In genomic region chr4:183492791-183493221, GRCh38 we compare ENCODE assay signal across 20 cellular contexts. TPM values are rescaled to one million over a fixed set of nuclear protein-coding genes. Genes with fewer than 3 reads are reported as not detected.
A peak's percentile ranks its signal among the peaks of the same experiment; 100 is the strongest.
DNase-seq lines count a peak whose midpoint lies in the region; ATAC-seq and TF ChIP-seq lines count a peak whose summit lies in the region.
"Had no signal": no experiment of that assay in that cellular context is flagged by ENCODE, and none has a peak within 500 bp of the region (broad histone marks: within the 10 kb centered on the region; RNA-seq: fewer than 3 reads in every experiment).

No MANE protein-coding gene starts in this region.

- ATAC-seq in stimulated activated naive B cell treated with anti-CD40 and anti-IgM and Interleukin-4, amounts not matched to agents 10 μg/mL and 1 μg/mL and 100 μg/mL, for 72 hours (replicated peaks), result no peak
- ATAC-seq in GM19328 (IDR thresholded peaks at IDR 0.05; ENCODE audit: unreplicated experiment), result no peak
- ATAC-seq: GM23338; heart right ventricle; left lung; naive thymus-derived CD4-positive, alpha-beta T cell had no signal

- in situ Hi-C loops in mammary epithelial cell (cut with MboI; ENCODE audit: low sequenced_read_pairs in 2 of 2), result loop anchor here in 1 of 2 donors (25.0 kb wide), 1 partner anchor 669 kb away; no protein-coding TSS in a partner anchor

- TF ChIP-seq CTCF in mammary epithelial cell (conservative IDR thresholded peaks at IDR 0.05 in 1 of 2, IDR thresholded peaks at IDR 0.05 in 1 of 2; ENCODE audit: extremely low read depth in 1 of 2, insufficient read depth in 1 of 2, low read depth in 1 of 2, low read length in 2 of 2) (no peak), GM20000 (IDR thresholded peaks at IDR 0.05; ENCODE audit: extremely low read depth, missing control alignments) (no peak)

- CTCF ChIA-PET in mammary epithelial cell (lab: Charles Lee; ENCODE audit: low non-redundant PET), result interaction anchor here (0.6 to 1.1 kb wide), 2 partner anchors 49 to 110 kb away, joined by 3 to 4 read pairs; no protein-coding TSS in a partner anchor
- CTCF ChIA-PET in CD8-positive, alpha-beta memory T cell (lab: Charles Lee), result no interaction called here

- BruUV-seq in mammary epithelial cell (replicated peaks; lab: Mats Ljungman, UMichigan), result no TSS peak

- peak overlapping the region; percentile 65 for H2AFZ ChIP-seq in mammary epithelial cell (ENCODE audit: low read depth, low read length)
- H2AFZ ChIP-seq: GM23338 had no signal

- no peaks in the 10 kb centered on the region for H3K27me3 Mint-ChIP-seq in stimulated activated naive B cell treated with anti-CD40 and anti-IgM and Interleukin-4, amounts not matched to agents 10 μg/mL and 1 μg/mL and 100 μg/mL, for 72 hours
- peaks cover 0 to 1% of the 10 kb centered on the region in 2 donors for H3K27me3 Mint-ChIP-seq in CD8-positive, alpha-beta memory T cell
- H3K27me3 Mint-ChIP-seq: activated CD4-positive, alpha-beta T cell treated with anti-CD3 and anti-CD28 coated beads, Interleukin-2, amount 10 ng/mL, durations not matched to agents 24 days and 14 days; CD4-positive, CD25-positive, alpha-beta regulatory T cell; naive thymus-derived CD4-positive, alpha-beta T cell had no signal

- H3K9me3 ChIP-seq in mammary epithelial cell (replicated peaks; ENCODE audit: insufficient read depth, low read length), result peaks cover 4% of the 10 kb centered on the region
- no peaks in the 10 kb centered on the region for H3K9me3 ChIP-seq in CD8-positive, alpha-beta memory T cell (ENCODE audit: low read length)
- H3K9me3 ChIP-seq: left lung had no signal

- no peaks in the 10 kb centered on the region for H3K4me1 Mint-ChIP-seq in stimulated activated naive B cell treated with anti-CD40 and anti-IgM and Interleukin-4, amounts not matched to agents 10 μg/mL and 1 μg/mL and 100 μg/mL, for 72 hours
- H3K4me1 Mint-ChIP-seq in CD8-positive, alpha-beta memory T cell, result no peaks in the 10 kb centered on the region
- H3K4me1 Mint-ChIP-seq: activated CD4-positive, alpha-beta T cell treated with anti-CD3 and anti-CD28 coated beads, Interleukin-2, amount 10 ng/mL, durations not matched to agents 24 days and 14 days; CD4-positive, CD25-positive, alpha-beta regulatory T cell; naive thymus-derived CD4-positive, alpha-beta T cell had no signal

- WGBS in mammary epithelial cell (ENCODE audit: low coverage, missing lambda C conversion rate), result 14% methylated on average over 3 of the region's 3 CpGs

- peak overlapping the region; percentile 69 for H3K4me2 ChIP-seq in mammary epithelial cell (ENCODE audit: insufficient read depth, low read depth, low read length)
- H3K4me2 ChIP-seq: GM23338 had no signal

- peaks cover 24 to 41% of the 10 kb centered on the region in 2 donors for H3K36me3 Mint-ChIP-seq in stimulated activated naive B cell treated with anti-CD40 and anti-IgM and Interleukin-4, amounts not matched to agents 10 μg/mL and 1 μg/mL and 100 μg/mL, for 72 hours
- peaks cover 0 to 5% (median 0%) of the 10 kb centered on the region in 3 donors for H3K36me3 Mint-ChIP-seq in CD8-positive, alpha-beta memory T cell

- DNase-seq in AG20443 (ENCODE audit: low spot score) (peak; percentile 71), M059J (ENCODE audit: low read depth) (peak; percentile 94), mammary epithelial cell (peak; percentile 86), iris pigment epithelial cell (ENCODE audit: low read depth) (peak; percentile 62), GM20000 (ENCODE audit: low spot score) (no peak)
- no peak for DNase-seq in stimulated activated naive B cell treated with anti-CD40 and anti-IgM and Interleukin-4, amounts not matched to agents 10 μg/mL and 1 μg/mL and 100 μg/mL, for 72 hours
- no peak for DNase-seq in CD8-positive, alpha-beta memory T cell
- DNase-seq: activated CD4-positive, alpha-beta T cell treated with anti-CD3 and anti-CD28 coated beads, Interleukin-2, amount 10 ng/mL, durations not matched to agents 24 days and 14 days; CD4-positive, CD25-positive, alpha-beta regulatory T cell; effector memory CD4-positive, alpha-beta T cell; GF-D8; heart right ventricle; left lung; MV-4-11; naive thymus-derived CD4-positive, alpha-beta T cell; NCI-H446 had no signal

- no peak overlapping the region for H3K9ac ChIP-seq in mammary epithelial cell (ENCODE audit: insufficient read depth, low read length)

- H3K27ac ChIP-seq in mammary epithelial cell (ENCODE audit: insufficient read depth, low read depth, low read length), result peak overlapping the region; percentile 57
- no peak overlapping the region for H3K27ac ChIP-seq in CD8-positive, alpha-beta memory T cell (ENCODE audit: low read depth, low read length)
- H3K27ac ChIP-seq: heart right ventricle, left lung had no signal

- POLR2A ChIA-PET in CD8-positive, alpha-beta memory T cell (lab: Charles Lee), result no interaction called here

- H4K20me1 ChIP-seq in mammary epithelial cell (ENCODE audit: insufficient read depth, low read length), result no peaks in the 10 kb centered on the region

- intact Hi-C loops in mammary epithelial cell (cut with micrococcal nuclease), result loop anchor here (1.0 kb wide), 1 partner anchor 11 kb away; no protein-coding TSS in a partner anchor

- no peaks in the 10 kb centered on the region for H3K36me3 ChIP-seq in mammary epithelial cell (ENCODE audit: insufficient read depth, low read length)
- H3K36me3 ChIP-seq in CD8-positive, alpha-beta memory T cell (ENCODE audit: insufficient read depth, low read length), result no peaks in the 10 kb centered on the region

- no peak overlapping the region for H3K4me3 ChIP-seq in mammary epithelial cell (replicated peaks in 1 of 3; ENCODE audit: insufficient read depth in 1 of 3, low read depth in 2 of 3, low read length in 3 of 3)
- no peak overlapping the region for H3K4me3 ChIP-seq in CD8-positive, alpha-beta memory T cell (ENCODE audit: low read length)
- H3K4me3 ChIP-seq: GM23338, heart right ventricle, left lung had no signal

- H3K9me3 Mint-ChIP-seq in stimulated activated naive B cell treated with anti-CD40 and anti-IgM and Interleukin-4, amounts not matched to agents 10 μg/mL and 1 μg/mL and 100 μg/mL, for 72 hours, result peaks cover 2 to 5% of the 10 kb centered on the region in 2 donors
- no peaks in the 10 kb centered on the region for H3K9me3 Mint-ChIP-seq in CD8-positive, alpha-beta memory T cell
- H3K9me3 Mint-ChIP-seq: activated CD4-positive, alpha-beta T cell treated with anti-CD3 and anti-CD28 coated beads, Interleukin-2, amount 10 ng/mL, durations not matched to agents 24 days and 14 days; activated T-helper 1 cell treated with anti-CD3 and anti-CD28 coated beads, Interleukin-12 subunit alpha, Interleukin-12 subunit beta, Interleukin-2, Interleukin-4 antibody, amounts not matched to agents 30 ng/mL and 10 ng/mL and 1 ng/mL, durations not matched to agents 14 hours and 24 hours and 36 hours; GM23338; T-helper 1 cell treated with Interleukin-12 subunit alpha and Interleukin-12 subunit beta and Interleukin-4 antibody, amounts not matched to agents 30 μg/mL and 1 μg/mL, for 36 hours had no signal

- no peaks in the 10 kb centered on the region for H3K27me3 ChIP-seq in mammary epithelial cell (ENCODE audit: insufficient read depth, low read length)
- no peaks in the 10 kb centered on the region for H3K27me3 ChIP-seq in CD8-positive, alpha-beta memory T cell (ENCODE audit: insufficient read depth, low read length, poor library complexity, severe bottlenecking)
- H3K27me3 ChIP-seq: heart right ventricle, left lung had no signal

- no peaks in the 10 kb centered on the region for H3K79me2 ChIP-seq in mammary epithelial cell (ENCODE audit: insufficient read depth, low read length)

- dilution Hi-C loops in mammary epithelial cell (cut with HindIII; ENCODE audit: low sequenced_read_pairs), result no loop called here

- no peak overlapping the region for H3K4me3 Mint-ChIP-seq in stimulated activated naive B cell treated with anti-CD40 and anti-IgM and Interleukin-4, amounts not matched to agents 10 μg/mL and 1 μg/mL and 100 μg/mL, for 72 hours
- H3K4me3 Mint-ChIP-seq in CD8-positive, alpha-beta memory T cell, result no peak overlapping the region
- H3K4me3 Mint-ChIP-seq: activated CD4-positive, alpha-beta T cell treated with anti-CD3 and anti-CD28 coated beads, Interleukin-2, amount 10 ng/mL, durations not matched to agents 24 days and 14 days; activated T-helper 1 cell treated with anti-CD3 and anti-CD28 coated beads, Interleukin-12 subunit alpha, Interleukin-12 subunit beta, Interleukin-2, Interleukin-4 antibody, amounts not matched to agents 30 ng/mL and 10 ng/mL and 1 ng/mL, durations not matched to agents 14 hours and 24 hours and 36 hours; CD4-positive, CD25-positive, alpha-beta regulatory T cell; GM23338; naive thymus-derived CD4-positive, alpha-beta T cell; T-helper 1 cell treated with Interleukin-12 subunit alpha and Interleukin-12 subunit beta and Interleukin-4 antibody, amounts not matched to agents 30 μg/mL and 1 μg/mL, for 36 hours had no signal

- H3K27ac Mint-ChIP-seq in stimulated activated naive B cell treated with anti-CD40 and anti-IgM and Interleukin-4, amounts not matched to agents 10 μg/mL and 1 μg/mL and 100 μg/mL, for 72 hours, result no peak overlapping the region
- no peak overlapping the region for H3K27ac Mint-ChIP-seq in CD8-positive, alpha-beta memory T cell
- H3K27ac Mint-ChIP-seq: activated CD4-positive, alpha-beta T cell treated with anti-CD3 and anti-CD28 coated beads, Interleukin-2, amount 10 ng/mL, durations not matched to agents 24 days and 14 days; activated T-helper 1 cell treated with anti-CD3 and anti-CD28 coated beads, Interleukin-12 subunit alpha, Interleukin-12 subunit beta, Interleukin-2, Interleukin-4 antibody, amounts not matched to agents 30 ng/mL and 10 ng/mL and 1 ng/mL, durations not matched to agents 14 hours and 24 hours and 36 hours; CD4-positive, CD25-positive, alpha-beta regulatory T cell; GM23338; T-helper 1 cell treated with Interleukin-12 subunit alpha and Interleukin-12 subunit beta and Interleukin-4 antibody, amounts not matched to agents 30 μg/mL and 1 μg/mL, for 36 hours had no signal

- peaks cover 27% of the 10 kb centered on the region for H3K4me1 ChIP-seq in mammary epithelial cell (ENCODE audit: insufficient read depth, low read length)
- H3K4me1 ChIP-seq in CD8-positive, alpha-beta memory T cell (ENCODE audit: insufficient read depth, low read length), result no peaks in the 10 kb centered on the region
- H3K4me1 ChIP-seq: heart right ventricle, left lung had no signal

RNA-seq across cellular contexts. Expression of gene ING2, which starts 12.1 kb away (rescaled TPM):
- 20.1 and 26.6 TPM in 2 replicates for total RNA-seq in M059J (2014; rRNA removed; shearing (Covaris generic))
- total RNA-seq in mammary epithelial cell, result 10 to 100 TPM in 1 of 2 donors, 1 to 10 TPM in 1; 4.8 to 16.6 TPM
- 8.6 TPM for polyA plus RNA-seq in mammary epithelial cell
- polyA minus RNA-seq in mammary epithelial cell, result 7.9 TPM
- 10 to 100 TPM; 10.7 to 11.2 TPM for total RNA-seq in CD8-positive, alpha-beta memory T cell
- 19.7 TPM for polyA plus RNA-seq in CD8-positive, alpha-beta memory T cell

RNA-seq across cellular contexts. Expression of gene CDKN2AIP, which starts 48.4 kb away (rescaled TPM):
- total RNA-seq in M059J (2014; rRNA removed; shearing (Covaris generic)), result 30.7 and 31.8 TPM in 2 replicates
- total RNA-seq in mammary epithelial cell, result 10 to 100 TPM; 12.7 to 14.3 TPM
- polyA plus RNA-seq in mammary epithelial cell, result 9.9 TPM
- not detected for polyA minus RNA-seq in mammary epithelial cell
- 10 to 100 TPM; 29.4 to 30.1 TPM for total RNA-seq in CD8-positive, alpha-beta memory T cell
- polyA plus RNA-seq in CD8-positive, alpha-beta memory T cell, result 35.3 TPM

Comparison
In these comparisons a context has a peak if more than half of its experiments do, and no peak if none do; other contexts are left out.
1. DNase-seq: peak in AG20443 (single experiment), M059J (single experiment), mammary epithelial cell (single experiment) and iris pigment epithelial cell (single experiment); none in GM20000 (single experiment), stimulated activated naive B cell treated with anti-CD40 and anti-IgM and Interleukin-4, amounts not matched to agents 10 μg/mL and 1 μg/mL and 100 μg/mL, for 72 hours (single experiment) and CD8-positive, alpha-beta memory T cell (0 of 5).